8 cellular contexts compared by ENCODE assay signal in the genomic region with DNA sequence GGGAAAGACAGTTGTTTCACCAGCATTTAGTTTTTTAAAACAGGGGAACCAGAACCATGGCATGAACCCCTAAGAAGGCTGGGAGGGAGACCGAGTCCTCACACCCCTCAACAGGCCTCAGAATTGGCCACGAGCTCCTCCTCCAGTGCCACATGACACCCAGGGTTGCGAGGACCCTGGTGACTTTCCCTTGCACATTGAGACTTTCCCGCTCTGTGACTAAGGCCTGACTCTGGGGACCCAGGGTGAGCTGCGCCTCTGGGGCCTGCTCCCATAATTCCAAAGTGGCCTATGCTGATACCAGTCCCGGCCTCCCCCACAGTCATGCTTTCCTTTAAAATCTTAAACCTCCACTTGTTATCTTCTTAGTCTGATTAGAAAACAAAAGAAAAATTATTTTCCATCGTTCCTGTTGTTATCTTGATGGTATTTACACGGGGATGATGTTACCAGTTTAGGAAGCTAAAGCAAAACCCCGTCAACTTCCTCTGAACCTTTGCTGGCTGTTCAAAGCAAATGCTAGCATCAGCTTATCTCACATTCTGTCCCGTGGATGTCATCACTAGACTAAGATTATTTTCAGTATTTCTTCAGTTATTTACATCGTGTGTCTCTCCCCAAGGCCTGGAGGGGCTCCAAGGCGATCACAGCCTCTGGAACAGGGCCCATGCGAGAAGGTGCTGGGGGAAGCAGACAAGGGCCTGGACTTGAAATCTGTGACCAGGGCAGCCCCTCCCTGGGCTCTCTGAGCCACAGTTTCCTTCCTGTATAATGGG. TPM values are rescaled to one million over a fixed set of nuclear protein-coding genes. Genes with fewer than 3 reads are reported as not detected.
DNase-seq lines count a peak whose midpoint lies in the region; ATAC-seq and TF ChIP-seq lines count a peak whose summit lies in the region.

No MANE protein-coding gene starts in this region.

- peak; percentile 43 for DNase-seq in activated CD8-positive, alpha-beta memory T cell treated with anti-CD3 and anti-CD28 coated beads, Interleukin-2, amount 50 U/mL, for 4 hours
- DNase-seq in activated CD8-positive, alpha-beta memory T cell treated with anti-CD3 and anti-CD28 coated beads, Interleukin-2, amount 50 U/mL, for 48 hours, result no peak
- DNase-seq in dorsolateral prefrontal cortex, result peak in 1 of 10 donors; percentile 46
- peak; percentile 74 for DNase-seq in ureter (ENCODE audit: low spot score)
- DNase-seq in NCI-H1417 treated with DMSO at 0.1 percent for 48 hours (lab: John Stamatoyannopoulos, UW), result no peak
- DNase-seq in A172 (ENCODE audit: low spot score), result no peak

- no peak for ATAC-seq in GM18907 (IDR thresholded peaks at IDR 0.05; ENCODE audit: unreplicated experiment)

- peaks cover 92 to 96% of the 10 kb centered on the region in 2 experiments for H3K4me1 ChIP-seq in neutrophil (ENCODE audit: control insufficient read depth in 1 of 2, insufficient read depth in 1 of 2, low read depth in 1 of 2, low read length in 1 of 2)

- no peaks in the 10 kb centered on the region for H3K27me3 ChIP-seq in dorsolateral prefrontal cortex
- H3K27me3 ChIP-seq in neutrophil, result no peaks in the 10 kb centered on the region

- H3K9me3 ChIP-seq in neutrophil, result no peaks in the 10 kb centered on the region

- intact Hi-C loops in dorsolateral prefrontal cortex (cut with DNase I), result loop anchor here in 1 of 2 donors (5.0 kb wide), 1 partner anchor 55 kb away; no protein-coding TSS in a partner anchor

- TF ChIP-seq CTCF in dorsolateral prefrontal cortex (IDR thresholded peaks at IDR 0.05 in 54 of 56, conservative IDR thresholded peaks at IDR 0.05 in 2 of 56; ENCODE audit: low read depth in 1 of 56, partially characterized antibody in 56 of 56) (no peak), neutrophil (IDR thresholded peaks at IDR 0.05) (no peak)

- H3K36me3 ChIP-seq in neutrophil, result peaks cover 35% of the 10 kb centered on the region

- H3K4me3 ChIP-seq in dorsolateral prefrontal cortex, result peak overlapping the region in 1 of 59 donors; percentile 18
- H3K4me3 ChIP-seq in neutrophil (ENCODE audit: low read depth in 1 of 2, low read length in 1 of 2), result peak overlapping the region; percentile 21 to 43

- H3K27ac ChIP-seq in dorsolateral prefrontal cortex (peak overlapping the region; percentile 72 to 100 (median 97)), neutrophil (peak overlapping the region; percentile 94)

RNA-seq across cellular contexts. Expression of gene FAM53B, which starts 42.1 kb away (rescaled TPM):
- 100 to 1,000 TPM in 2 of 120 experiments, 10 to 100 TPM in 118; 30.6 to 142 (median 58.2) TPM for total RNA-seq in dorsolateral prefrontal cortex
- total RNA-seq in ureter, result 38.8 TPM
- 8.5 and 8.7 TPM in 2 replicates for total RNA-seq in A172 (2014; rRNA removed; shearing (Covaris generic))

Comparison
In these comparisons a context has a peak if more than half of its experiments do, and no peak if none do; other contexts are left out.
1. DNase-seq: peak in activated CD8-positive, alpha-beta memory T cell treated with anti-CD3 and anti-CD28 coated beads, Interleukin-2, amount 50 U/mL, for 4 hours (single experiment) and ureter (single experiment); none in activated CD8-positive, alpha-beta memory T cell treated with anti-CD3 and anti-CD28 coated beads, Interleukin-2, amount 50 U/mL, for 48 hours (single experiment), NCI-H1417 treated with DMSO at 0.1 percent for 48 hours (single experiment) and A172 (single experiment).